Comparison of ENCODE assay signal across 15 cellular contexts in the genomic region with DNA sequence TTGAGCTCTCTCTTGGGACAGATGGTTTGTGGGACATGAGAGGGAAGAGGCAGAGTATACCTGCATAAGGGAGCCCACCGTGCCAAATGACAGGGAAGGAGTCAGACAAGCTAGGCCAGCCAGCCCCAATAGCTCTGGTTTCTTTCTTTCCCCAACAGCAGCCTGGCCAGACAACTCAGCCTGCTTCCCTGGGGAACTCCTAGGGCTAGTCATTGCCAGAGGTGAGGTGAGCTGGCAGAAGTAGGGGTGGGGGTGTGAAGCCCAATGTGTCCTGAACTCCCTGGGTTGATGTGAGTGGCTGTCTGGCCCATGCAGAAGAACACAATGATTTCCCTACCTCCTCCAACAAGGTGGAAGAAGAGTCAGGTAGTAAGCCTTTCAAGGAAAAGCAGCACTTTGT.
A peak's percentile ranks its signal among the peaks of the same experiment; 100 is the strongest.
DNase-seq lines count a peak whose midpoint lies in the region; ATAC-seq and TF ChIP-seq lines count a peak whose summit lies in the region.
"Had no signal": no experiment of that assay in that cellular context is flagged by ENCODE, and none has a peak within 500 bp of the region (broad histone marks: within the 10 kb centered on the region; RNA-seq: fewer than 3 reads in every experiment).

No MANE protein-coding gene starts in this region.

- CTCF ChIA-PET in activated CD4-positive, alpha-beta T cell treated with anti-CD3 and anti-CD28 coated beads for 36 hours (lab: Charles Lee) = interaction anchor here (0.7 kb wide), 1 partner anchor 22 kb away, joined by 3 read pairs; no protein-coding TSS in a partner anchor

- H2AFZ ChIP-seq in smooth muscle cell (ENCODE audit: low read depth) = no peak overlapping the region

- peak overlapping the region; percentile 12 for H3K4me2 ChIP-seq in smooth muscle cell

- peaks cover 3% of the 10 kb centered on the region for H3K4me1 Mint-ChIP-seq in activated CD4-positive, alpha-beta T cell treated with anti-CD3 and anti-CD28 coated beads for 36 hours

- H3K9me3 Mint-ChIP-seq in activated CD4-positive, alpha-beta T cell treated with anti-CD3 and anti-CD28 coated beads for 36 hours (ENCODE audit: low read depth) = peaks cover 2% of the 10 kb centered on the region
- H3K9me3 Mint-ChIP-seq: activated naive CD8-positive, alpha-beta T cell treated with anti-CD3 and anti-CD28 coated beads, Interleukin-2, amount 10 ng/mL, durations not matched to agents 7 days and 5 days had no signal

- no peaks in the 10 kb centered on the region for H3K27me3 ChIP-seq in smooth muscle cell (ENCODE audit: low read depth)
- H3K27me3 ChIP-seq: neutrophil had no signal

- H3K4me3 ChIP-seq in epithelial cell of esophagus (ENCODE audit: low read length) = no peak overlapping the region
- no peak overlapping the region for H3K4me3 ChIP-seq in smooth muscle cell

- TF ChIP-seq CTCF in epithelial cell of esophagus (IDR thresholded peaks at IDR 0.05; ENCODE audit: insufficient read depth, low read depth, low read length, missing control alignments) (no peak), smooth muscle cell (IDR thresholded peaks at IDR 0.05; ENCODE audit: borderline replicate concordance, insufficient read depth, poor library complexity, severe bottlenecking) (no peak)

- DNase-seq in activated CD4-positive, alpha-beta T cell treated with anti-CD3 and anti-CD28 coated beads for 36 hours = peak; percentile 24
- no peak for DNase-seq in activated CD4-positive, alpha-beta T cell treated with anti-CD3 and anti-CD28 coated beads for 1 hour
- DNase-seq in epithelial cell of esophagus (ENCODE audit: low read depth) = peak; percentile 65
- DNase-seq in smooth muscle cell (lab: John Stamatoyannopoulos, UW; ENCODE audit: unreplicated experiment) = no peak
- DNase-seq in T1000 (lab: John Stamatoyannopoulos, UW) = no peak
- DNase-seq in left ventricle myocardium superior = no peak
- DNase-seq in DMS153 treated with DMSO at 0.1 percent for 48 hours (lab: John Stamatoyannopoulos, UW; ENCODE audit: unreplicated experiment) = no peak
- DNase-seq: activated naive CD8-positive, alpha-beta T cell treated with anti-CD3 and anti-CD28 coated beads, Interleukin-2, amount 10 ng/mL, durations not matched to agents 7 days and 5 days; CD4-positive, CD25-positive, alpha-beta regulatory T cell; central memory CD4-positive, alpha-beta T cell; midbrain; NCI-H446; small intestine had no signal

- no peak overlapping the region for H3K27ac Mint-ChIP-seq in activated CD4-positive, alpha-beta T cell treated with anti-CD3 and anti-CD28 coated beads for 36 hours
- H3K27ac Mint-ChIP-seq: activated naive CD8-positive, alpha-beta T cell treated with anti-CD3 and anti-CD28 coated beads, Interleukin-2, amount 10 ng/mL, durations not matched to agents 7 days and 5 days had no signal

- intact Hi-C loops in activated CD4-positive, alpha-beta T cell treated with anti-CD3 and anti-CD28 coated beads for 36 hours (cut with DNase I, micrococcal nuclease) = no loop called here
- intact Hi-C loops in left ventricle myocardium superior (cut with micrococcal nuclease) = no loop called here

- H3K9ac ChIP-seq in smooth muscle cell (ENCODE audit: low read depth) = peak overlapping the region; percentile 17

- no peaks in the 10 kb centered on the region for H4K20me1 ChIP-seq in smooth muscle cell (ENCODE audit: low read depth)

- H3K9me3 ChIP-seq in smooth muscle cell (replicated peaks; ENCODE audit: low read depth) = no peaks in the 10 kb centered on the region
- H3K9me3 ChIP-seq: neutrophil had no signal

- peak overlapping the region; percentile 88 for H3K27ac ChIP-seq in smooth muscle cell (ENCODE audit: low read depth)
- H3K27ac ChIP-seq: neutrophil had no signal

- 80% methylated on average over 1 of the region's 1 CpG for WGBS in smooth muscle cell (ENCODE audit: low lambda C conversion rate)

- H3K4me3 Mint-ChIP-seq in activated CD4-positive, alpha-beta T cell treated with anti-CD3 and anti-CD28 coated beads for 36 hours = no peak overlapping the region
- H3K4me3 Mint-ChIP-seq: activated naive CD8-positive, alpha-beta T cell treated with anti-CD3 and anti-CD28 coated beads, Interleukin-2, amount 10 ng/mL, durations not matched to agents 7 days and 5 days; CD4-positive, CD25-positive, alpha-beta regulatory T cell had no signal

- H3K36me3 Mint-ChIP-seq in activated CD4-positive, alpha-beta T cell treated with anti-CD3 and anti-CD28 coated beads for 36 hours (ENCODE audit: low read depth) = peaks cover 7% of the 10 kb centered on the region

- POLR2A ChIA-PET in activated CD4-positive, alpha-beta T cell treated with anti-CD3 and anti-CD28 coated beads for 36 hours (lab: Charles Lee) = no interaction called here

- H3K27me3 Mint-ChIP-seq in activated CD4-positive, alpha-beta T cell treated with anti-CD3 and anti-CD28 coated beads for 36 hours = no peaks in the 10 kb centered on the region
- H3K27me3 Mint-ChIP-seq: activated naive CD8-positive, alpha-beta T cell treated with anti-CD3 and anti-CD28 coated beads, Interleukin-2, amount 10 ng/mL, durations not matched to agents 7 days and 5 days; CD4-positive, CD25-positive, alpha-beta regulatory T cell had no signal

- peaks cover 6% of the 10 kb centered on the region for H3F3A ChIP-seq in smooth muscle cell (ENCODE audit: low read depth)

- H3K36me3 ChIP-seq in smooth muscle cell (ENCODE audit: low read depth) = peaks cover 4% of the 10 kb centered on the region

- H3K4me1 ChIP-seq in smooth muscle cell (ENCODE audit: low read depth) = no peaks in the 10 kb centered on the region

- ATAC-seq in activated CD4-positive, alpha-beta T cell treated with anti-CD3 and anti-CD28 coated beads for 36 hours = peak; percentile 65
- ATAC-seq in HG02610 (IDR thresholded peaks at IDR 0.05; ENCODE audit: unreplicated experiment) = peak; percentile 81
- no peak for ATAC-seq in left ventricle myocardium superior

- H3K79me2 ChIP-seq in smooth muscle cell (ENCODE audit: low read depth) = no peaks in the 10 kb centered on the region

Comparison
In these comparisons a context has a peak if more than half of its experiments do, and no peak if none do; other contexts are left out.
1. DNase-seq: peak in activated CD4-positive, alpha-beta T cell treated with anti-CD3 and anti-CD28 coated beads for 36 hours (single experiment) and epithelial cell of esophagus (single experiment); none in activated CD4-positive, alpha-beta T cell treated with anti-CD3 and anti-CD28 coated beads for 1 hour (single experiment), smooth muscle cell (single experiment), T1000 (single experiment), left ventricle myocardium superior (single experiment) and DMS153 treated with DMSO at 0.1 percent for 48 hours (single experiment).